In the genomic region with DNA sequence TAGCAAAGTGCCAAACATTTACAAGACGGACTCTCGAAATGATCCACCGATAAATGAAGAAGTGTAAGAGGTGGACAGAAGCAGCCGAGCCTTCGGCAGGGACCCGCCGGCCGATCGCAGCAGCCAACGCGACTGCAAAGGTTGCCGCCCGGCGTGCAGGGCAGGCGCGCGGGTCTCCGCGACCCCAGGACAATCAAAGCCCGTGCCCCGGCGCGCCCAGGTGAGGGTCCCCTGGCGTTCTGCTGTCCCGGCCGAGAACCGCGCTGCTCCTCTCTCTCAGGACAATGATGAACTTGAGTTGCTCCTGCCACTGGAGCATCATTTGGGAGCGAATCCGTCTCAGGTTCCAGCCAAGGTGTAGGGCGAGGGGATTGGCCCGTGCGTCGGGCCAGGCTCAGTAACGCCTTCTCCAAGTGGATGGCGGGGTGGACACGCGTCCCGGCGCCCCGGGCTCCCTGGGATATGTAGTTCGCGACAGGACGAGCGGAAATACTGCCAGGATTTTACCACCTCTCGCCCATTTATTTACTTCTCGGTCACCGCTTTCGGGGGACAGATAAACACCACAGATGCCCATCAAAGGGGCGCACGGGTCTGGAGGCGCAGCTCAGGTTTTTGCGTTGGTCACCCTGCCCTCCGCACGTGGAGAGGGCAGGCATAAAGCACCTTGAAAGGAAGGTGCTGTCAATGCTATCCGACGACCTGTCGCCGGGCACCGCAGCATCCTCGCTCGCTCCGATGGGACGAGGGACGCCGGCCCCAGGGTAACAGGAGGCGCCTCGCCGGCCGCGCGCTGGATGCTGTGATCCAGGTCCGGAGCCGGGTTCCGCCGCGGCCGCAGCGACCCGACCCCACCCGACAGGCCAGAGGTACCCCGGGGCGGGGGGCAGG, we compare ENCODE assay signal across 1 cellular context.
TF ChIP-seq lines count a peak whose summit lies in the region.

TSS of gene BIVM (plus strand) at position 467 of the 891 bp plus-strand sequence. CDS start 8,149 bp downstream, outside the sequence.
TSS of gene POGLUT2 (minus strand) at position 324 of the 891 bp plus-strand sequence. CDS start at position 18, 306 bp downstream.

TF ChIP-seq in neural cell, 6 proteins besides CTCF, POLR2A, EP300 and RAD21 (continued from another document):
- TF ChIP-seq EZH2 (IDR thresholded peaks at IDR 0.05; ENCODE audit: borderline replicate concordance, insufficient read depth, low read length, poor library complexity, severe bottlenecking) (no peak), SMC3 (conservative IDR thresholded peaks at IDR 0.05; ENCODE audit: poor library complexity) (peak; percentile 29), POLR2AphosphoS5 (IDR thresholded peaks at IDR 0.05) (peak; percentile 48)
- TF ChIP-seq, protein P1, sequence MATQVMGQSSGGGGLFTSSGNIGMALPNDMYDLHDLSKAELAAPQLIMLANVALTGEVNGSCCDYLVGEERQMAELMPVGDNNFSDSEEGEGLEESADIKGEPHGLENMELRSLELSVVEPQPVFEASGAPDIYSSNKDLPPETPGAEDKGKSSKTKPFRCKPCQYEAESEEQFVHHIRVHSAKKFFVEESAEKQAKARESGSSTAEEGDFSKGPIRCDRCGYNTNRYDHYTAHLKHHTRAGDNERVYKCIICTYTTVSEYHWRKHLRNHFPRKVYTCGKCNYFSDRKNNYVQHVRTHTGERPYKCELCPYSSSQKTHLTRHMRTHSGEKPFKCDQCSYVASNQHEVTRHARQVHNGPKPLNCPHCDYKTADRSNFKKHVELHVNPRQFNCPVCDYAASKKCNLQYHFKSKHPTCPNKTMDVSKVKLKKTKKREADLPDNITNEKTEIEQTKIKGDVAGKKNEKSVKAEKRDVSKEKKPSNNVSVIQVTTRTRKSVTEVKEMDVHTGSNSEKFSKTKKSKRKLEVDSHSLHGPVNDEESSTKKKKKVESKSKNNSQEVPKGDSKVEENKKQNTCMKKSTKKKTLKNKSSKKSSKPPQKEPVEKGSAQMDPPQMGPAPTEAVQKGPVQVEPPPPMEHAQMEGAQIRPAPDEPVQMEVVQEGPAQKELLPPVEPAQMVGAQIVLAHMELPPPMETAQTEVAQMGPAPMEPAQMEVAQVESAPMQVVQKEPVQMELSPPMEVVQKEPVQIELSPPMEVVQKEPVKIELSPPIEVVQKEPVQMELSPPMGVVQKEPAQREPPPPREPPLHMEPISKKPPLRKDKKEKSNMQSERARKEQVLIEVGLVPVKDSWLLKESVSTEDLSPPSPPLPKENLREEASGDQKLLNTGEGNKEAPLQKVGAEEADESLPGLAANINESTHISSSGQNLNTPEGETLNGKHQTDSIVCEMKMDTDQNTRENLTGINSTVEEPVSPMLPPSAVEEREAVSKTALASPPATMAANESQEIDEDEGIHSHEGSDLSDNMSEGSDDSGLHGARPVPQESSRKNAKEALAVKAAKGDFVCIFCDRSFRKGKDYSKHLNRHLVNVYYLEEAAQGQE (IDR thresholded peaks at IDR 0.05; ENCODE audit: borderline replicate concordance), result peak; percentile 55
